ENCODE assay signal across 21 cellular contexts in the genomic region with DNA sequence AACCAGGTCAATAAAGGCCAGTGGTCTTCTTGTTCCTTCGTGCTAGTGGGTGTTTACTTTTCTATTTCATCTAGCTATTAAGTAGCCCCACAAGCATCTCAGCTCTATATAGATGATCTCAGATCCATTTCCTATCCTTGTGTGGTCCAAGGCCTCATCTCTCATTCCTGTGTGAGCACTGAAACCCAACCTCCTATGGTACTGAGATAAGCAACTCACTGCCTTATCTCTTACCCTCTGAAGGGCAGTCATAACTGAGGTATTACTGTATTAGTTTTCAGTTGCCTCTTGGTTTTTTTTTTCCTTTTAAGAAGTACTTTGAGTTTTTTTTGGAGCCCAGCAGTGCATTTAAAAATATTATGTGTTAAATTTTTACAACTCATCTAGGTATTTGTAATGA. TPM values are rescaled to one million over a fixed set of nuclear protein-coding genes. Genes with fewer than 3 reads are reported as not detected.
DNase-seq lines count a peak whose midpoint lies in the region; ATAC-seq and TF ChIP-seq lines count a peak whose summit lies in the region.
"Had no signal": no experiment of that assay in that cellular context is flagged by ENCODE, and none has a peak within 500 bp of the region (broad histone marks: within the 10 kb centered on the region; RNA-seq: fewer than 3 reads in every experiment).

No MANE protein-coding gene starts in this region.

- no peaks in the 10 kb centered on the region for H3K27me3 Mint-ChIP-seq in type B pancreatic cell
- H3K27me3 Mint-ChIP-seq in CD4-positive, alpha-beta T cell = no peaks in the 10 kb centered on the region
- H3K27me3 Mint-ChIP-seq: activated naive CD8-positive, alpha-beta T cell treated with anti-CD3 and anti-CD28 coated beads, Interleukin-2, amount 50 U/mL, for 24 hours; B cell; memory B cell; progenitor cell of endocrine pancreas had no signal

- no peak overlapping the region for H3K27ac ChIP-seq in CD4-positive, alpha-beta T cell (ENCODE audit: low read depth, low read length)
- H3K27ac ChIP-seq: coronary artery had no signal

- no peaks in the 10 kb centered on the region for H3K9me3 ChIP-seq in CD4-positive, alpha-beta T cell (ENCODE audit: control insufficient read depth, low read length)
- H3K9me3 ChIP-seq: Caco-2 had no signal

- peak; percentile 47 for ATAC-seq in left ventricle myocardium superior
- ATAC-seq in Right ventricle myocardium superior (ENCODE audit: poor library complexity) = no peak
- no peak for ATAC-seq in HG03378 (IDR thresholded peaks at IDR 0.05; ENCODE audit: unreplicated experiment)
- ATAC-seq in CD4-positive, alpha-beta T cell (ENCODE audit: poor library complexity) = no peak
- ATAC-seq: activated CD4-positive, CD25-positive, alpha-beta regulatory T cell treated with anti-CD3 and anti-CD28 coated beads, Interleukin-2, amount 50 U/mL, for 24 hours; activated naive CD8-positive, alpha-beta T cell treated with anti-CD3 and anti-CD28 coated beads, Interleukin-2, amount 50 U/mL, for 24 hours had no signal

- H3K9me3 Mint-ChIP-seq in type B pancreatic cell = no peaks in the 10 kb centered on the region
- H3K9me3 Mint-ChIP-seq in CD4-positive, alpha-beta T cell = no peaks in the 10 kb centered on the region
- H3K9me3 Mint-ChIP-seq: activated naive CD8-positive, alpha-beta T cell treated with anti-CD3 and anti-CD28 coated beads, Interleukin-2, amount 50 U/mL, for 24 hours; memory B cell had no signal

- peaks cover 14% of the 10 kb centered on the region for H3K4me1 Mint-ChIP-seq in type B pancreatic cell (ENCODE audit: unreplicated experiment)
- H3K4me1 Mint-ChIP-seq in CD4-positive, alpha-beta T cell (ENCODE audit: low read depth) = peaks cover 2% of the 10 kb centered on the region

- POLR2A ChIA-PET in CD4-positive, alpha-beta T cell (lab: Charles Lee) = no interaction called here

- no peaks in the 10 kb centered on the region for H3K27me3 ChIP-seq in CD4-positive, alpha-beta T cell (ENCODE audit: control insufficient read depth, insufficient read depth, low read length)

- no peak for TF ChIP-seq CTCF in type B pancreatic cell (conservative IDR thresholded peaks at IDR 0.05)
- no peak for TF ChIP-seq CTCF in CD4-positive, alpha-beta T cell (IDR thresholded peaks at IDR 0.05)

- CTCF ChIA-PET in CD4-positive, alpha-beta T cell (lab: Charles Lee) = no interaction called here

- no peak for TF ChIP-seq POLR2A in erythroblast (IDR thresholded peaks at IDR 0.05; ENCODE audit: low read length)

- DNase-seq in left ventricle myocardium superior (no peak), Right ventricle myocardium superior (no peak), amniotic epithelial cell (ENCODE audit: low read depth) (peak; percentile 92), erythroblast (lab: John Stamatoyannopoulos, UW) (peak; percentile 67 to 81), type B pancreatic cell (ENCODE audit: extremely low spot score, unreplicated experiment) (no peak), NCI-H2196 treated with DMSO at 0.1 percent for 48 hours (lab: John Stamatoyannopoulos, UW; ENCODE audit: unreplicated experiment) (no peak)
- no peak for DNase-seq in CD4-positive, alpha-beta T cell
- DNase-seq: activated gamma-delta T cell treated with Interleukin-2 at 50 U/mL for 16 hours; activated naive CD8-positive, alpha-beta T cell treated with anti-CD3 and anti-CD28 coated beads, Interleukin-2, amount 50 U/mL, for 24 hours; Caco-2; DND-41; NCI-H1105; NCI-H2029; NCI-H345; NCI-H748 treated with DMSO at 0.1 percent for 48 hours had no signal

- intact Hi-C loops in left ventricle myocardium superior (cut with micrococcal nuclease) = no loop called here
- intact Hi-C loops in Right ventricle myocardium superior (cut with DNase I) = no loop called here
- intact Hi-C loops in CD4-positive, alpha-beta T cell (cut with DNase I, micrococcal nuclease) = no loop called here

- H3K4me3 Mint-ChIP-seq in type B pancreatic cell = no peak overlapping the region
- H3K4me3 Mint-ChIP-seq in CD4-positive, alpha-beta T cell = no peak overlapping the region
- H3K4me3 Mint-ChIP-seq: activated naive CD8-positive, alpha-beta T cell treated with anti-CD3 and anti-CD28 coated beads, Interleukin-2, amount 50 U/mL, for 24 hours; B cell; memory B cell had no signal

- H3K36me3 Mint-ChIP-seq in type B pancreatic cell = peaks cover 3% of the 10 kb centered on the region
- H3K36me3 Mint-ChIP-seq in CD4-positive, alpha-beta T cell (ENCODE audit: low read depth) = no peaks in the 10 kb centered on the region

- peak overlapping the region; percentile 45 for H3K27ac Mint-ChIP-seq in type B pancreatic cell
- H3K27ac Mint-ChIP-seq in CD4-positive, alpha-beta T cell = no peak overlapping the region
- H3K27ac Mint-ChIP-seq: activated naive CD8-positive, alpha-beta T cell treated with anti-CD3 and anti-CD28 coated beads, Interleukin-2, amount 50 U/mL, for 24 hours; B cell; memory B cell; progenitor cell of endocrine pancreas had no signal

RNA-seq across cellular contexts. Expression of gene ACER3, which starts 28.3 kb away (rescaled TPM):
- 9.4 TPM for total RNA-seq in left ventricle myocardium superior
- 10.3 TPM for total RNA-seq in Right ventricle myocardium superior
- 25.7 and 39.3 TPM in 2 replicates for total RNA-seq in type B pancreatic cell (ENCODE audit: low replicate concordance)
- 1 to 10 TPM; 6.4 to 7.0 TPM for total RNA-seq in CD4-positive, alpha-beta T cell

Comparison
In these comparisons a context has a peak if more than half of its experiments do, and no peak if none do; other contexts are left out.
1. DNase-seq: peak in amniotic epithelial cell (single experiment) and erythroblast (2 of 2); none in left ventricle myocardium superior (single experiment), Right ventricle myocardium superior (single experiment), type B pancreatic cell (single experiment), NCI-H2196 treated with DMSO at 0.1 percent for 48 hours (single experiment) and CD4-positive, alpha-beta T cell (0 of 10).